In genomic region chr11:25198704-25199103, GRCh38 we compare ENCODE assay signal across 6 cellular contexts.
"Had no signal": no experiment of that assay in that cellular context is flagged by ENCODE, and none has a peak within 500 bp of the region (broad histone marks: within the 10 kb centered on the region; RNA-seq: fewer than 3 reads in every experiment).

No MANE protein-coding gene starts in this region.

- H3K4me3 ChIP-seq: K562 had no signal

- H3K27ac ChIP-seq: HL-60 had no signal

- DNase-seq: IMR-90, KBM-7, KG1 had no signal

- ATAC-seq: HepG2, K562 had no signal
